In the genomic region with DNA sequence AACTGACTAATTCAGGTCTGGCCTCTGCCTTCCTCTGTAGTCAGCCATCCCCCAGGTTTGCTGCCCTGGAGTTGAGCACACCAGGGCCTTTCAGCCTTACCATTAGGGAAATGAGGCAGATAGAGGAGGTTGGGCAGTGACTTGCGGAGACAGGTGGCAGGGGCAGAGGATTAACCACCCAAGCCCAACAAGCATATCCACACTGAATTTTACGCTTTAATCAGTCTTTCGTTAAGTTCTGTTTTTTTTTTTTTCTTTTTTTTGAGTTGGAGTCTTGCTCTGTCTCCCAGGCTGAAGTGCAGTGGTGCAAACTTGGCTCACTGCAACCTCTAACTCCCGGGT, we compare ENCODE assay signal across 9 cellular contexts.
DNase-seq lines count a peak whose midpoint lies in the region; ATAC-seq and TF ChIP-seq lines count a peak whose summit lies in the region.
"Had no signal": no experiment of that assay in that cellular context is flagged by ENCODE, and none has a peak within 500 bp of the region (broad histone marks: within the 10 kb centered on the region; RNA-seq: fewer than 3 reads in every experiment).

No MANE protein-coding gene starts in this region.

- H3K4me1 ChIP-seq in breast epithelium (no peaks in the 10 kb centered on the region), gastrocnemius medialis (no peaks in the 10 kb centered on the region)

- H3K9me3 Mint-ChIP-seq in MCF 10A (ENCODE audit: unreplicated experiment) (peaks cover 7% of the 10 kb centered on the region), glutamatergic neuron (ENCODE audit: unreplicated experiment) (no peaks in the 10 kb centered on the region)
- H3K9me3 Mint-ChIP-seq in stimulated activated memory B cell treated with anti-CD40 and anti-IgM and Interleukin-4, amounts not matched to agents 10 μg/mL and 1 μg/mL and 100 μg/mL, for 72 hours: no peaks in the 10 kb centered on the region

- ATAC-seq in HG03175 (IDR thresholded peaks at IDR 0.05; ENCODE audit: unreplicated experiment) (peak; percentile 85), gastrocnemius medialis (no peak)
- ATAC-seq in stimulated activated memory B cell treated with anti-CD40 and anti-IgM and Interleukin-4, amounts not matched to agents 10 μg/mL and 1 μg/mL and 100 μg/mL, for 72 hours: peak; percentile 92

- peak overlapping the region in 1 of 2 donors; percentile 65 for H3K27ac ChIP-seq in breast epithelium
- no peak overlapping the region for H3K27ac ChIP-seq in gastrocnemius medialis
- H3K27ac ChIP-seq: C4-2B had no signal

- H3K27ac Mint-ChIP-seq in MCF 10A (ENCODE audit: low read depth, unreplicated experiment) (peak overlapping the region; percentile 80), glutamatergic neuron (ENCODE audit: unreplicated experiment) (no peak overlapping the region)
- H3K27ac Mint-ChIP-seq in stimulated activated memory B cell treated with anti-CD40 and anti-IgM and Interleukin-4, amounts not matched to agents 10 μg/mL and 1 μg/mL and 100 μg/mL, for 72 hours: peak overlapping the region; percentile 82

- no peak overlapping the region for H3K4me3 ChIP-seq in breast epithelium
- no peak overlapping the region for H3K4me3 ChIP-seq in gastrocnemius medialis

- DNase-seq in MCF 10A (ENCODE audit: unreplicated experiment) (no peak), breast epithelium (ENCODE audit: low spot score in 2 of 2) (no peak), glutamatergic neuron (no peak), gastrocnemius medialis (no peak), putamen (ENCODE audit: low spot score) (no peak)
- DNase-seq in activated CD4-positive, alpha-beta T cell treated with anti-CD3 and anti-CD28 coated beads, Interleukin-2, amount 50 U/mL, for 48 hours: peak; percentile 49 to 62

- H3K4me3 Mint-ChIP-seq in MCF 10A (ENCODE audit: unreplicated experiment): no peak overlapping the region
- peak overlapping the region; percentile 73 for H3K4me3 Mint-ChIP-seq in stimulated activated memory B cell treated with anti-CD40 and anti-IgM and Interleukin-4, amounts not matched to agents 10 μg/mL and 1 μg/mL and 100 μg/mL, for 72 hours
- no peak overlapping the region for H3K4me3 Mint-ChIP-seq in glutamatergic neuron (ENCODE audit: unreplicated experiment)

- TF ChIP-seq POLR2A in breast epithelium (IDR thresholded peaks at IDR 0.05): no peak
- TF ChIP-seq POLR2A in gastrocnemius medialis (IDR thresholded peaks at IDR 0.05): no peak

- peaks cover 31% of the 10 kb centered on the region for H3K4me1 Mint-ChIP-seq in MCF 10A (ENCODE audit: insufficient read depth, unreplicated experiment)
- peaks cover 94% of the 10 kb centered on the region for H3K4me1 Mint-ChIP-seq in stimulated activated memory B cell treated with anti-CD40 and anti-IgM and Interleukin-4, amounts not matched to agents 10 μg/mL and 1 μg/mL and 100 μg/mL, for 72 hours
- H3K4me1 Mint-ChIP-seq in glutamatergic neuron (ENCODE audit: low read depth, unreplicated experiment): no peaks in the 10 kb centered on the region

- no peaks in the 10 kb centered on the region for H3K27me3 Mint-ChIP-seq in MCF 10A (ENCODE audit: insufficient read depth, unreplicated experiment)
- H3K27me3 Mint-ChIP-seq in stimulated activated memory B cell treated with anti-CD40 and anti-IgM and Interleukin-4, amounts not matched to agents 10 μg/mL and 1 μg/mL and 100 μg/mL, for 72 hours: no peaks in the 10 kb centered on the region
- no peaks in the 10 kb centered on the region for H3K27me3 Mint-ChIP-seq in glutamatergic neuron (ENCODE audit: unreplicated experiment)

- no peaks in the 10 kb centered on the region for H3K36me3 Mint-ChIP-seq in MCF 10A (ENCODE audit: insufficient read depth, unreplicated experiment)
- H3K36me3 Mint-ChIP-seq in stimulated activated memory B cell treated with anti-CD40 and anti-IgM and Interleukin-4, amounts not matched to agents 10 μg/mL and 1 μg/mL and 100 μg/mL, for 72 hours: peaks cover 1% of the 10 kb centered on the region
- no peaks in the 10 kb centered on the region for H3K36me3 Mint-ChIP-seq in glutamatergic neuron (ENCODE audit: unreplicated experiment)

- CTCF ChIA-PET in MCF 10A (lab: Yijun Ruan, JAX): interaction anchor here (0.8 to 1.6 kb wide), 3 partner anchors 11 to 82 kb away, joined by 3 to 9 read pairs (median 5); no protein-coding TSS in a partner anchor

- intact Hi-C loops in MCF 10A (cut with micrococcal nuclease): no loop called here
- intact Hi-C loops in breast epithelium (cut with DNase I; ENCODE audit: low total_unique reads): loop anchor here (10.0 kb wide), 1 partner anchor 139 kb away; no protein-coding TSS in a partner anchor
- intact Hi-C loops in gastrocnemius medialis (cut with DNase I; ENCODE audit: low total_unique reads): no loop called here

- in situ Hi-C loops in gastrocnemius medialis (cut with MboI; ENCODE audit: low sequenced_read_pairs in 4 of 4): no loop called here

- no peaks in the 10 kb centered on the region for H3K9me3 ChIP-seq in breast epithelium
- H3K9me3 ChIP-seq in gastrocnemius medialis: no peaks in the 10 kb centered on the region

- POLR2A ChIA-PET in MCF 10A (lab: Yijun Ruan, JAX): interaction anchor here (0.7 to 3.7 kb wide), 11 partner anchors 9 to 205 kb away, joined by 3 to 32 read pairs (median 13); partner anchors contain the start of genes DMXL1 and TNFAIP8

- H3K36me3 ChIP-seq in breast epithelium: no peaks in the 10 kb centered on the region
- no peaks in the 10 kb centered on the region for H3K36me3 ChIP-seq in gastrocnemius medialis

- BruUV-seq in MCF 10A (replicated peaks; lab: Mats Ljungman, UMichigan): no TSS peak

- TF ChIP-seq CTCF in MCF 10A (IDR thresholded peaks at IDR 0.05; ENCODE audit: unreplicated experiment) (no peak), breast epithelium (IDR thresholded peaks at IDR 0.05) (no peak), glutamatergic neuron (IDR thresholded peaks at IDR 0.05; ENCODE audit: partially characterized antibody, unreplicated experiment) (no peak), gastrocnemius medialis (IDR thresholded peaks at IDR 0.05 in 4 of 5, conservative IDR thresholded peaks at IDR 0.05 in 1 of 5) (no peak)

- H3K27me3 ChIP-seq in breast epithelium (no peaks in the 10 kb centered on the region), gastrocnemius medialis (no peaks in the 10 kb centered on the region)

Comparison
In these comparisons a context has a peak if more than half of its experiments do, and no peak if none do; other contexts are left out.
1. DNase-seq: peak in activated CD4-positive, alpha-beta T cell treated with anti-CD3 and anti-CD28 coated beads, Interleukin-2, amount 50 U/mL, for 48 hours (2 of 2); none in MCF 10A (single experiment), breast epithelium (0 of 2), glutamatergic neuron (single experiment), gastrocnemius medialis (0 of 2) and putamen (single experiment).
2. ATAC-seq: peak in HG03175 (single experiment) and stimulated activated memory B cell treated with anti-CD40 and anti-IgM and Interleukin-4, amounts not matched to agents 10 μg/mL and 1 μg/mL and 100 μg/mL, for 72 hours (single experiment); none in gastrocnemius medialis (0 of 2).